1 cellular context compared by ENCODE assay signal in genomic region chr12:108668532-108668931, GRCh38.
TF ChIP-seq lines count a peak whose summit lies in the region.

No MANE protein-coding gene starts in this region.

TF ChIP-seq in SK-N-SH, 30 proteins besides CTCF, POLR2A, EP300 and RAD21 (continued from another document):
- TF ChIP-seq CHD2 (IDR thresholded peaks at IDR 0.05; ENCODE audit: low read length, partially characterized antibody) (no peak), FOSL2 (IDR thresholded peaks at IDR 0.05; ENCODE audit: borderline replicate concordance, low read depth) (no peak), ELF1 (IDR thresholded peaks at IDR 0.05) (no peak), USF2 (IDR thresholded peaks at IDR 0.05; ENCODE audit: borderline replicate concordance, low read depth, low read length) (no peak), ZBTB33 (IDR thresholded peaks at IDR 0.05; ENCODE audit: borderline replicate concordance, low read depth) (no peak), TAF1 (IDR thresholded peaks at IDR 0.05; ENCODE audit: borderline replicate concordance, low read depth, low read length) (no peak), GATA2 (CRISPR knock-in tag; IDR thresholded peaks at IDR 0.05) (peak; percentile 29; the same call in 1 of the 2 replicates), RCOR1 (IDR thresholded peaks at IDR 0.05; ENCODE audit: low read length) (no peak)
